ENCODE assay signal across 13 cellular contexts in the genomic region with DNA sequence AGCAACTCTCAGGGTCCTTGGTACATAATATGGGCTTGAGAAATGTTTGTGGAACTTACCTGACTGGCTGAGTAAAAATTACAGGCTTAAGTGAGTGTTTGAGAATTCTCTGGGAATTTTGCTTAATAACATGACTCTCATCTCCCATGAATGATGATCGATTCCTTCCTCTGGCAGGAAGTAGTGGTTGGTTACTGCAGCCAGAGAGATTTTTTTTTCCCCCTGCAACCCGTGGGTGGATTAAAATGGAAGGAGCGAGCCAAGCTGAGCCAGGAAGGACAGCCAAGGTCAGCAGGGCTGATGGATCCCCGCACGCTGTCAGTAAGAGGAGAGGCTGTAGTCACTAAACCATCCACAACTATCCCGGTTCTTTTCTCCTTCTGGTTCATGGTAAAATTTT. TPM values are rescaled to one million over a fixed set of nuclear protein-coding genes. Genes with fewer than 3 reads are reported as not detected.
A peak's percentile ranks its signal among the peaks of the same experiment; 100 is the strongest.
DNase-seq lines count a peak whose midpoint lies in the region; ATAC-seq and TF ChIP-seq lines count a peak whose summit lies in the region.
"Had no signal": no experiment of that assay in that cellular context is flagged by ENCODE, and none has a peak within 500 bp of the region (broad histone marks: within the 10 kb centered on the region; RNA-seq: fewer than 3 reads in every experiment).

No MANE protein-coding gene starts in this region.

- BruUV-seq in IMR-90 (replicated peaks; lab: Mats Ljungman, UMichigan) = no TSS peak

- H3K4ac ChIP-seq in IMR-90 (ENCODE audit: low read depth, low read length) = peak overlapping the region; percentile 97

- H4K91ac ChIP-seq in IMR-90 (ENCODE audit: insufficient read depth, low read depth, low read length) = peak overlapping the region; percentile 48

- peak overlapping the region; percentile 47 for H2BK5ac ChIP-seq in IMR-90 (ENCODE audit: low read depth, low read length, poor library complexity, severe bottlenecking)

- no peak for TF ChIP-seq RAD21 in IMR-90 (IDR thresholded peaks at IDR 0.05; ENCODE audit: low read length)

- WGBS in IMR-90 (ENCODE audit: extremely low coverage in 2 of 2, insufficient read length in 1 of 2), 2 experiments = no CpG with 5 or more reads among the region's 6 CpGs
- 23 to 29% methylated on average over 6 of the region's 6 CpGs for WGBS in testis, 2 donors
- 27 to 36% methylated on average over 6 of the region's 6 CpGs for WGBS in lower leg skin, 2 donors

- no peaks in the 10 kb centered on the region for H4K20me1 ChIP-seq in IMR-90 (ENCODE audit: insufficient read depth, low read length)

- dilution Hi-C loops in IMR-90 (cut with HindIII; ENCODE audit: low sequenced_read_pairs, unreplicated experiment) = no loop called here

- CTCF ChIA-PET in IMR-90 (lab: Yijun Ruan, JAX) = no interaction called here

- peak overlapping the region; percentile 81 for H2AFZ ChIP-seq in IMR-90 (replicated peaks; ENCODE audit: low read length, poor library complexity)

- H3K56ac ChIP-seq in IMR-90 (ENCODE audit: extremely low read depth, insufficient read depth, low read length) = 0 out of 2 replicates have a peak overlapping the region, but pooled peaks have one; percentile 10

- peak overlapping the region; percentile 88 for H2AK5ac ChIP-seq in IMR-90 (ENCODE audit: low read depth, low read length)

- H4K5ac ChIP-seq in IMR-90 (ENCODE audit: low read depth, low read length) = peak overlapping the region; percentile 6; the same call in 1 of the 2 replicates

- H3K9me3 ChIP-seq in IMR-90 (ENCODE audit: control insufficient read depth, insufficient read depth, low read length) = no peaks in the 10 kb centered on the region; the same call in 1 of the 2 replicates
- H3K9me3 ChIP-seq in breast epithelium = no peaks in the 10 kb centered on the region
- H3K9me3 ChIP-seq in testis = no peaks in the 10 kb centered on the region

- peak overlapping the region; percentile 84 for H3K23ac ChIP-seq in IMR-90 (ENCODE audit: low read depth, low read length)

- peaks cover 0 to 36% of the 10 kb centered on the region in 2 experiments; a peak in 2 of 4 replicates for H3K79me1 ChIP-seq in IMR-90 (ENCODE audit: low read depth in 1 of 2, low read length in 2 of 2)

- DNase-seq in IMR-90 = peak; percentile 73
- DNase-seq in breast epithelium (ENCODE audit: low spot score in 2 of 2) = no peak
- peak; percentile 22 for DNase-seq in left kidney (ENCODE audit: low read depth, low spot score)
- peak; percentile 23 for DNase-seq in testis
- no peak for DNase-seq in lower leg skin (ENCODE audit: low spot score in 2 of 2)
- DNase-seq in C1 segment of cervical spinal cord (lab: John Stamatoyannopoulos, UW) = no peak
- DNase-seq in AML-193 (lab: John Stamatoyannopoulos, UW) = no peak
- DNase-seq: activated CD4-positive, alpha-beta T cell treated with anti-CD3 and anti-CD28 coated beads for 4 hours; MM.1S; retina; SW 1271 had no signal

- in situ Hi-C loops in IMR-90 (cut with MboI; ENCODE audit: low sequenced_read_pairs) = loop anchor here (25.0 kb wide), 1 partner anchor 172 kb away; a partner anchor contains a TSS

- H2BK15ac ChIP-seq in IMR-90 (ENCODE audit: low read depth, low read length) = peak overlapping the region; percentile 86; the same call in 1 of the 3 replicates

- H3K27me3 ChIP-seq in IMR-90 (ENCODE audit: control insufficient read depth, insufficient read depth, low read length) (no peaks in the 10 kb centered on the region), breast epithelium (no peaks in the 10 kb centered on the region), testis (no peaks in the 10 kb centered on the region)
- H3K27me3 ChIP-seq: cardiac muscle cell had no signal

- TF ChIP-seq CTCF in IMR-90 (conservative IDR thresholded peaks at IDR 0.05; ENCODE audit: low read depth, low read length) = no peak
- no peak for TF ChIP-seq CTCF in breast epithelium (IDR thresholded peaks at IDR 0.05)
- TF ChIP-seq CTCF in testis (IDR thresholded peaks at IDR 0.05) = no peak
- TF ChIP-seq CTCF in lower leg skin (IDR thresholded peaks at IDR 0.05) = no peak

- H2BK20ac ChIP-seq in IMR-90 (ENCODE audit: low read depth, low read length) = peak overlapping the region; percentile 99; the same call in 1 of the 2 replicates

- peak overlapping the region; percentile 12; the same call in 1 of the 2 replicates for H3K4me2 ChIP-seq in IMR-90 (ENCODE audit: low read depth, low read length)

- no peaks in the 10 kb centered on the region for H3K36me3 ChIP-seq in IMR-90 (ENCODE audit: control insufficient read depth, insufficient read depth, low read length)
- no peaks in the 10 kb centered on the region for H3K36me3 ChIP-seq in breast epithelium
- no peaks in the 10 kb centered on the region for H3K36me3 ChIP-seq in testis (ENCODE audit: low read depth, missing control alignments)
- H3K36me3 ChIP-seq: cardiac muscle cell had no signal

- peak overlapping the region; percentile 99 for H2BK120ac ChIP-seq in IMR-90 (ENCODE audit: low read depth, low read length)

- intact Hi-C loops in IMR-90 (cut with micrococcal nuclease) = loop anchor here (2.0 kb wide), 1 partner anchor 15 kb away; no protein-coding TSS in a partner anchor
- intact Hi-C loops in breast epithelium (cut with DNase I; ENCODE audit: low total_unique reads) = no loop called here
- intact Hi-C loops in testis (cut with DNase I; ENCODE audit: low total_unique reads) = loop anchor here (10.0 kb wide), 1 partner anchor 309 kb away; no protein-coding TSS in a partner anchor
- intact Hi-C loops in lower leg skin (cut with DNase I; ENCODE audit: low total_unique reads) = no loop called here

- peak overlapping the region; percentile 44 for H2AK9ac ChIP-seq in IMR-90 (replicated peaks; ENCODE audit: low read depth, low read length, poor library complexity)

- H3K4me3 ChIP-seq in IMR-90 (ENCODE audit: insufficient read depth, low read depth, low read length) (no peak overlapping the region), breast epithelium (no peak overlapping the region), testis (no peak overlapping the region), lower leg skin (ENCODE audit: low read depth, poor library complexity, severe bottlenecking) (no peak overlapping the region)
- H3K4me3 ChIP-seq: cardiac muscle cell had no signal

- H3K18ac ChIP-seq in IMR-90 (ENCODE audit: low read depth, low read length) = peak overlapping the region; percentile 18; the same call in 1 of the 2 replicates

- POLR2A ChIA-PET in IMR-90 (lab: Charles Lee; ENCODE audit: unreplicated experiment) = no interaction called here

- peaks cover 20% of the 10 kb centered on the region for H3K9me1 ChIP-seq in IMR-90 (ENCODE audit: insufficient read depth, low read length)

- peaks cover 20% of the 10 kb centered on the region for H3K4me1 ChIP-seq in IMR-90 (ENCODE audit: control insufficient read depth, insufficient read depth, low read length)
- no peaks in the 10 kb centered on the region for H3K4me1 ChIP-seq in breast epithelium
- peaks cover 7% of the 10 kb centered on the region for H3K4me1 ChIP-seq in testis

- H3K9ac ChIP-seq in IMR-90 (ENCODE audit: low read depth, low read length) = no peak overlapping the region

- peak; percentile 10; the same call in 1 of the 2 replicates for ATAC-seq in IMR-90 (ENCODE audit: low read depth)

- H3K27ac ChIP-seq in IMR-90 (ENCODE audit: insufficient read depth, low read length) (peak overlapping the region; percentile 46), breast epithelium (peak overlapping the region; percentile 43 to 72), testis (no peak overlapping the region)
- H3K27ac ChIP-seq: cardiac muscle cell had no signal

- peak overlapping the region; percentile 49 to 64 for H4K8ac ChIP-seq in IMR-90 (ENCODE audit: low read depth in 2 of 2, low read length in 2 of 2)

- H3K14ac ChIP-seq in IMR-90 (replicated peaks; ENCODE audit: low read depth, low read length) = peak overlapping the region; percentile 89

- TF ChIP-seq POLR2A in IMR-90 (IDR thresholded peaks at IDR 0.05; ENCODE audit: low read depth, low read length) (no peak), breast epithelium (IDR thresholded peaks at IDR 0.05) (no peak), testis (IDR thresholded peaks at IDR 0.05) (no peak), lower leg skin (IDR thresholded peaks at IDR 0.05) (no peak)

TF ChIP-seq in IMR-90, 13 proteins besides CTCF, POLR2A, EP300 and RAD21:
- TF ChIP-seq BHLHE40 (IDR thresholded peaks at IDR 0.05; ENCODE audit: low read depth, low read length) (no peak), RCOR1 (IDR thresholded peaks at IDR 0.05; ENCODE audit: insufficient replicate concordance, low read length) (no peak), MAFK (IDR thresholded peaks at IDR 0.05; ENCODE audit: low read depth, low read length) (no peak), MXI1 (IDR thresholded peaks at IDR 0.05; ENCODE audit: borderline replicate concordance, low read depth, low read length) (no peak), RFX5 (IDR thresholded peaks at IDR 0.05; ENCODE audit: low read depth, low read length) (no peak), NFE2L2 (IDR thresholded peaks at IDR 0.05; ENCODE audit: low read depth, low read length) (no peak), CEBPB (IDR thresholded peaks at IDR 0.05; ENCODE audit: low read depth, low read length) (no peak)
- TF ChIP-seq, protein P1, sequence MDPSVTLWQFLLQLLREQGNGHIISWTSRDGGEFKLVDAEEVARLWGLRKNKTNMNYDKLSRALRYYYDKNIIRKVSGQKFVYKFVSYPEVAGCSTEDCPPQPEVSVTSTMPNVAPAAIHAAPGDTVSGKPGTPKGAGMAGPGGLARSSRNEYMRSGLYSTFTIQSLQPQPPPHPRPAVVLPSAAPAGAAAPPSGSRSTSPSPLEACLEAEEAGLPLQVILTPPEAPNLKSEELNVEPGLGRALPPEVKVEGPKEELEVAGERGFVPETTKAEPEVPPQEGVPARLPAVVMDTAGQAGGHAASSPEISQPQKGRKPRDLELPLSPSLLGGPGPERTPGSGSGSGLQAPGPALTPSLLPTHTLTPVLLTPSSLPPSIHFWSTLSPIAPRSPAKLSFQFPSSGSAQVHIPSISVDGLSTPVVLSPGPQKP (IDR thresholded peaks at IDR 0.05; ENCODE audit: borderline replicate concordance, low read depth, low read length) = no peak

RNA-seq across cellular contexts. Expression of a gene that starts 40.6 kb away (rescaled TPM):
- total RNA-seq in IMR-90 (2012; rRNA removed) = 1.9 and 2.9 TPM in 2 replicates
- polyA plus RNA-seq in IMR-90 (2012; rRNA removed) = 3.4 and 5.3 TPM in 2 replicates
- 0.65 and 1.5 TPM in 2 replicates for polyA plus RNA-seq in IMR-90 (2012; cell fraction: cytosol; rRNA removed)
- 15.7 and 27.7 TPM in 2 replicates for polyA plus RNA-seq in IMR-90 (2012; cell fraction: nucleus; rRNA removed; ENCODE audit: low replicate concordance)
- 1 to 10 TPM in 2 of 3 donors, under 1 TPM in 1; 0.96 to 3.8 (median 2.3) TPM for total RNA-seq in breast epithelium
- total RNA-seq in testis = 1 to 10 TPM; 1.8 to 2.7 TPM
- polyA plus RNA-seq in testis (ENCODE audit: insufficient read depth, low read depth, low replicate concordance) = 4.0 TPM
- total RNA-seq in lower leg skin = under 1 TPM in 2 of 4 donors, not detected in 2; 0.52 to 0.84 TPM
- total RNA-seq: epithelial cell of proximal tubule had no signal
- polyA plus RNA-seq: cardiac muscle cell had no signal

Comparison
In these comparisons a context has a peak if more than half of its experiments do, and no peak if none do; other contexts are left out.
1. DNase-seq: peak in IMR-90 (single experiment), left kidney (single experiment) and testis (single experiment); none in breast epithelium (0 of 2), lower leg skin (0 of 2), C1 segment of cervical spinal cord (0 of 14) and AML-193 (0 of 2).
2. H3K27ac ChIP-seq: peak in IMR-90 (single experiment) and breast epithelium (2 of 2); none in testis (0 of 2).
3. intact Hi-C loops: an anchor here in IMR-90 (2.0 kb wide) and testis (10.0 kb wide); none called in breast epithelium and lower leg skin.